ENCODE assay signal across 24 cellular contexts in genomic region chr13:51235756-51236564, GRCh38. TPM values are rescaled to one million over a fixed set of nuclear protein-coding genes. Genes with fewer than 3 reads are reported as not detected.
DNase-seq lines count a peak whose midpoint lies in the region; ATAC-seq and TF ChIP-seq lines count a peak whose summit lies in the region.
"Had no signal": no experiment of that assay in that cellular context is flagged by ENCODE, and none has a peak within 500 bp of the region (broad histone marks: within the 10 kb centered on the region; RNA-seq: fewer than 3 reads in every experiment).

No MANE protein-coding gene starts in this region.

- H3K9ac ChIP-seq in subcutaneous abdominal adipose tissue (ENCODE audit: low read length in 5 of 5), result no peak overlapping the region
- H3K9ac ChIP-seq: KMS-11 had no signal

- H3K9me3 Mint-ChIP-seq in stimulated activated effector memory CD8-positive, alpha-beta T cell treated with anti-CD3 and anti-CD28 coated beads, Interleukin-12 subunit alpha, Interleukin-12 subunit beta, amount 100 ng/mL, for 72 hours, result no peaks in the 10 kb centered on the region
- H3K9me3 Mint-ChIP-seq: natural killer cell, type B pancreatic cell had no signal

- H3K27me3 ChIP-seq in subcutaneous abdominal adipose tissue (ENCODE audit: control insufficient read depth in 5 of 5, insufficient read depth in 4 of 5, low read length in 5 of 5), result no peaks in the 10 kb centered on the region
- H3K27me3 ChIP-seq: heart right ventricle had no signal

- peak overlapping the region; percentile 43 for H3K27ac ChIP-seq in subcutaneous abdominal adipose tissue (ENCODE audit: low read depth, low read length)
- H3K27ac ChIP-seq: A549, C4-2B, KMS-11, RWPE1 had no signal

- no peak for ATAC-seq in GM21529 (IDR thresholded peaks at IDR 0.05; ENCODE audit: unreplicated experiment)
- ATAC-seq in stimulated activated effector memory CD8-positive, alpha-beta T cell treated with anti-CD3 and anti-CD28 coated beads, Interleukin-12 subunit alpha, Interleukin-12 subunit beta, amount 100 ng/mL, for 72 hours, result no peak
- ATAC-seq: A549; natural killer cell; stimulated activated naive B cell treated with anti-CD40 and anti-IgM and Interleukin-4, amounts not matched to agents 10 μg/mL and 1 μg/mL and 100 μg/mL, for 72 hours had no signal

- H3K27ac Mint-ChIP-seq in stimulated activated effector memory CD8-positive, alpha-beta T cell treated with anti-CD3 and anti-CD28 coated beads, Interleukin-12 subunit alpha, Interleukin-12 subunit beta, amount 100 ng/mL, for 72 hours, result no peak overlapping the region
- H3K27ac Mint-ChIP-seq: natural killer cell; stimulated activated naive B cell treated with anti-CD40 and anti-IgM and Interleukin-4, amounts not matched to agents 10 μg/mL and 1 μg/mL and 100 μg/mL, for 72 hours; type B pancreatic cell had no signal

- H3K4me3 ChIP-seq in fibroblast of villous mesenchyme (ENCODE audit: low read depth, low read length) (no peak overlapping the region), subcutaneous abdominal adipose tissue (ENCODE audit: low read depth in 1 of 5, low read length in 5 of 5) (no peak overlapping the region)
- H3K4me3 ChIP-seq: A549, heart right ventricle had no signal

- H3K4me1 Mint-ChIP-seq in stimulated activated effector memory CD8-positive, alpha-beta T cell treated with anti-CD3 and anti-CD28 coated beads, Interleukin-12 subunit alpha, Interleukin-12 subunit beta, amount 100 ng/mL, for 72 hours, result no peaks in the 10 kb centered on the region
- H3K4me1 Mint-ChIP-seq: stimulated activated naive B cell treated with anti-CD40 and anti-IgM and Interleukin-4, amounts not matched to agents 10 μg/mL and 1 μg/mL and 100 μg/mL, for 72 hours had no signal

- H3K9me3 ChIP-seq in subcutaneous abdominal adipose tissue (ENCODE audit: control insufficient read depth in 5 of 5, low read length in 5 of 5), result no peaks in the 10 kb centered on the region
- H3K9me3 ChIP-seq: A549 had no signal

- H3K36me3 ChIP-seq in subcutaneous abdominal adipose tissue (ENCODE audit: control insufficient read depth in 5 of 5, insufficient read depth in 5 of 5, low read length in 5 of 5), result no peaks in the 10 kb centered on the region

- H3K4me3 Mint-ChIP-seq in stimulated activated effector memory CD8-positive, alpha-beta T cell treated with anti-CD3 and anti-CD28 coated beads, Interleukin-12 subunit alpha, Interleukin-12 subunit beta, amount 100 ng/mL, for 72 hours, result no peak overlapping the region
- H3K4me3 Mint-ChIP-seq: natural killer cell; stimulated activated naive B cell treated with anti-CD40 and anti-IgM and Interleukin-4, amounts not matched to agents 10 μg/mL and 1 μg/mL and 100 μg/mL, for 72 hours; type B pancreatic cell had no signal

- peak; percentile 29 for DNase-seq in NCI-H2171 treated with DMSO at 0.1 percent for 48 hours (lab: John Stamatoyannopoulos, UW)
- DNase-seq in NCI-H2171 (lab: John Stamatoyannopoulos, UW), result no peak
- peak; percentile 24 for DNase-seq in RPMI8226
- peak; percentile 65 for DNase-seq in fibroblast of villous mesenchyme (ENCODE audit: low read depth)
- no peak for DNase-seq in GM10266 (ENCODE audit: extremely low spot score)
- no peak for DNase-seq in stimulated activated effector memory CD8-positive, alpha-beta T cell treated with anti-CD3 and anti-CD28 coated beads, Interleukin-12 subunit alpha, Interleukin-12 subunit beta, amount 100 ng/mL, for 72 hours (ENCODE audit: low spot score in 2 of 2)
- DNase-seq: amygdala; central memory CD4-positive, alpha-beta T cell; effector memory CD4-positive, alpha-beta T cell; H7; heart right ventricle; mesenchymal stem cell; natural killer cell; NCI-H1048; NCI-H226; stimulated activated CD4-positive, alpha-beta T cell treated with anti-CD3 and anti-CD28 coated beads, Interleukin-12 subunit alpha, Interleukin-12 subunit beta, amount 100 ng/mL, for 4 hours; stimulated activated naive B cell treated with anti-CD40 and anti-IgM and Interleukin-4, amounts not matched to agents 10 μg/mL and 1 μg/mL and 100 μg/mL, for 72 hours had no signal

- H3K4me1 ChIP-seq in subcutaneous abdominal adipose tissue (ENCODE audit: control insufficient read depth in 5 of 5, insufficient read depth in 5 of 5, low read length in 5 of 5), result peaks cover 0 to 12% (median 11%) of the 10 kb centered on the region in 5 donors
- H3K4me1 ChIP-seq: A549 had no signal

- no peaks in the 10 kb centered on the region for H3K36me3 Mint-ChIP-seq in stimulated activated effector memory CD8-positive, alpha-beta T cell treated with anti-CD3 and anti-CD28 coated beads, Interleukin-12 subunit alpha, Interleukin-12 subunit beta, amount 100 ng/mL, for 72 hours
- H3K36me3 Mint-ChIP-seq: natural killer cell had no signal

- TF ChIP-seq CTCF in fibroblast of villous mesenchyme (IDR thresholded peaks at IDR 0.05; ENCODE audit: insufficient read depth, low read depth, low read length) (no peak), GM10266 (IDR thresholded peaks at IDR 0.05; ENCODE audit: control insufficient read depth, insufficient read depth, low read depth, missing control alignments) (no peak)

RNA-seq across cellular contexts. Expression of gene FAM124A, which starts 13.8 kb away (rescaled TPM):
- total RNA-seq in fibroblast of villous mesenchyme, result 10.0 and 25.0 TPM in 2 replicates
- total RNA-seq: natural killer cell had no signal

Comparison
In these comparisons a context has a peak if more than half of its experiments do, and no peak if none do; other contexts are left out.
1. DNase-seq: peak in NCI-H2171 treated with DMSO at 0.1 percent for 48 hours (single experiment), RPMI8226 (single experiment) and fibroblast of villous mesenchyme (single experiment); none in NCI-H2171 (single experiment), GM10266 (single experiment) and stimulated activated effector memory CD8-positive, alpha-beta T cell treated with anti-CD3 and anti-CD28 coated beads, Interleukin-12 subunit alpha, Interleukin-12 subunit beta, amount 100 ng/mL, for 72 hours (0 of 2).